Comparison of ENCODE assay signal across 30 cellular contexts in genomic region chr15:26243382-26243781, GRCh38.
"Had no signal": no experiment of that assay in that cellular context is flagged by ENCODE, and none has a peak within 500 bp of the region (broad histone marks: within the 10 kb centered on the region; RNA-seq: fewer than 3 reads in every experiment).

No MANE protein-coding gene starts in this region.

- H3K9me3 Mint-ChIP-seq: type B pancreatic cell had no signal

- H3K27me3 ChIP-seq: colonic mucosa, gastrocnemius medialis, hepatocyte, neutrophil, pancreas, right lobe of liver, stomach, testis, tibial artery had no signal

- DNase-seq: colonic mucosa; effector CD8-positive, alpha-beta T cell; endodermal cell; foreskin fibroblast; gastrocnemius medialis; kidney; mucosa of descending colon; naive B cell; pancreas; retina; right lobe of liver; stimulated activated CD4-positive, alpha-beta T cell treated with anti-CD3 and anti-CD28 coated beads, Interleukin-2, amount 100 ng/mL, for 24 hours; stimulated activated CD4-positive, alpha-beta T cell treated with anti-CD3 and anti-CD28 coated beads, Interleukin-4, amount 100 ng/mL, for 24 hours; stimulated activated naive CD4-positive, alpha-beta T cell treated with Interleukin-2 at 50 U/mL for 16 hours; stomach; testis; tibial artery had no signal

- H3K9me3 ChIP-seq: colonic mucosa, gastrocnemius medialis, neutrophil, pancreas, right lobe of liver, testis, tibial artery had no signal

- H3K4me1 ChIP-seq: colonic mucosa, gastrocnemius medialis, pancreas, right lobe of liver, stomach, testis, tibial artery had no signal

- H3K36me3 Mint-ChIP-seq: memory B cell; mesothelial cell of epicardium; naive B cell; natural killer cell treated with Interleukin-12 subunit alpha and Interleukin-12 subunit beta and Interleukin-15 and Interleukin-18, amount 100 ng/mL, for 72 hours; stimulated activated effector memory CD8-positive, alpha-beta T cell treated with anti-CD3 and anti-CD28 coated beads, Interleukin-12 subunit alpha, Interleukin-12 subunit beta, amount 100 ng/mL, for 72 hours; type B pancreatic cell had no signal

- H3K4me3 ChIP-seq: colonic mucosa, gastrocnemius medialis, hepatocyte, lung, mucosa of descending colon, pancreas, right lobe of liver, stomach, tibial artery had no signal

- H3K27me3 Mint-ChIP-seq: dendritic cell treated with granulocyte-macrophage colony-stimulating factor and Interleukin-4, amounts not matched to agents 40 ng/mL and 50 ng/mL, for 4 days; memory B cell; naive B cell; natural killer cell treated with Interleukin-12 subunit alpha and Interleukin-12 subunit beta and Interleukin-15 and Interleukin-18, amount 100 ng/mL, for 72 hours had no signal

- H3K79me2 ChIP-seq: hepatocyte had no signal

- H3K27ac ChIP-seq: colonic mucosa, epithelial cell of prostate, gastrocnemius medialis, hepatocyte, neutrophil, pancreas, right lobe of liver, stomach, testis, tibial artery had no signal

- H3K27ac Mint-ChIP-seq: dendritic cell treated with granulocyte-macrophage colony-stimulating factor and Interleukin-4, amounts not matched to agents 40 ng/mL and 50 ng/mL, for 4 days; endodermal cell; memory B cell; mesothelial cell of epicardium; naive B cell; natural killer cell treated with Interleukin-12 subunit alpha and Interleukin-12 subunit beta and Interleukin-15 and Interleukin-18, amount 100 ng/mL, for 72 hours; stimulated activated effector memory CD8-positive, alpha-beta T cell treated with anti-CD3 and anti-CD28 coated beads, Interleukin-12 subunit alpha, Interleukin-12 subunit beta, amount 100 ng/mL, for 72 hours; type B pancreatic cell had no signal

- H2AFZ ChIP-seq: hepatocyte had no signal

- FAIRE-seq: kidney, pancreas had no signal

- ATAC-seq: esophagus mucosa; gastrocnemius medialis; left lobe of liver; mucosa of descending colon; natural killer cell treated with Interleukin-12 subunit alpha and Interleukin-12 subunit beta and Interleukin-15 and Interleukin-18, amount 100 ng/mL, for 72 hours; pancreas; right lobe of liver; stimulated activated effector memory CD8-positive, alpha-beta T cell treated with anti-CD3 and anti-CD28 coated beads, Interleukin-12 subunit alpha, Interleukin-12 subunit beta, amount 100 ng/mL, for 72 hours had no signal

- H3K4me3 Mint-ChIP-seq: dendritic cell treated with granulocyte-macrophage colony-stimulating factor and Interleukin-4, amounts not matched to agents 40 ng/mL and 50 ng/mL, for 4 days; endodermal cell; memory B cell; mesothelial cell of epicardium; natural killer cell treated with Interleukin-12 subunit alpha and Interleukin-12 subunit beta and Interleukin-15 and Interleukin-18, amount 100 ng/mL, for 72 hours; neural crest cell; stimulated activated effector memory CD8-positive, alpha-beta T cell treated with anti-CD3 and anti-CD28 coated beads, Interleukin-12 subunit alpha, Interleukin-12 subunit beta, amount 100 ng/mL, for 72 hours; type B pancreatic cell had no signal

- H3K4me2 ChIP-seq: hepatocyte had no signal

- H3K4me1 Mint-ChIP-seq: endodermal cell; memory B cell; mesothelial cell of epicardium; naive B cell; stimulated activated effector memory CD8-positive, alpha-beta T cell treated with anti-CD3 and anti-CD28 coated beads, Interleukin-12 subunit alpha, Interleukin-12 subunit beta, amount 100 ng/mL, for 72 hours had no signal

- H3K36me3 ChIP-seq: colonic mucosa, gastrocnemius medialis, neutrophil, pancreas, right lobe of liver, stomach, tibial artery had no signal
